ENCODE assay signal across 9 cellular contexts in genomic region chr5:1174122-1174936, GRCh38. TPM values are rescaled to one million over a fixed set of nuclear protein-coding genes. Genes with fewer than 3 reads are reported as not detected.
DNase-seq lines count a peak whose midpoint lies in the region; ATAC-seq and TF ChIP-seq lines count a peak whose summit lies in the region.
"Had no signal": no experiment of that assay in that cellular context is flagged by ENCODE, and none has a peak within 500 bp of the region (broad histone marks: within the 10 kb centered on the region; RNA-seq: fewer than 3 reads in every experiment).

No MANE protein-coding gene starts in this region.

- no peaks in the 10 kb centered on the region for H3K9me3 ChIP-seq in lung (ENCODE audit: control insufficient read depth in 2 of 2, insufficient read depth in 1 of 2, low read length in 1 of 2)

- peak; percentile 72 for TF ChIP-seq CTCF in GM06990 (IDR thresholded peaks at IDR 0.05; ENCODE audit: insufficient read depth, low read length, poor library complexity, severe bottlenecking)
- peak; percentile 92 for TF ChIP-seq CTCF in VCaP (conservative IDR thresholded peaks at IDR 0.05)
- TF ChIP-seq CTCF in dorsolateral prefrontal cortex (IDR thresholded peaks at IDR 0.05 in 54 of 56, conservative IDR thresholded peaks at IDR 0.05 in 2 of 56; ENCODE audit: low read depth in 1 of 56, partially characterized antibody in 56 of 56): peak; percentile 56 to 84 (median 73)
- TF ChIP-seq CTCF in lung (IDR thresholded peaks at IDR 0.05; ENCODE audit: control extremely low read depth, extremely low read depth): peak; percentile 74

- H3K36me3 ChIP-seq in GM06990 (ENCODE audit: control insufficient read depth, insufficient read depth, low read length) (no peaks in the 10 kb centered on the region), lung (ENCODE audit: control insufficient read depth in 2 of 2, insufficient read depth in 2 of 2, low read length in 2 of 2) (no peaks in the 10 kb centered on the region)

- intact Hi-C loops in dorsolateral prefrontal cortex (cut with DNase I): loop anchor here (5.0 kb wide), 3 partner anchors 68 to 252 kb away; no protein-coding TSS in a partner anchor

- no peaks in the 10 kb centered on the region; the same call in 1 of the 2 replicates for H3K27me3 ChIP-seq in GM06990 (replicated peaks; ENCODE audit: control insufficient read depth, insufficient read depth, low read length)
- H3K27me3 ChIP-seq in dorsolateral prefrontal cortex: peaks cover 0 to 6% (median 0%) of the 10 kb centered on the region in 45 donors
- no peaks in the 10 kb centered on the region for H3K27me3 ChIP-seq in lung (ENCODE audit: control insufficient read depth, insufficient read depth)

- 42 to 43% methylated on average over 27 of the region's 27 CpGs for WGBS in lung, 2 donors

- no peak overlapping the region for H3K27ac ChIP-seq in VCaP
- H3K27ac ChIP-seq in dorsolateral prefrontal cortex: no peak overlapping the region
- H3K27ac ChIP-seq in lung (ENCODE audit: low read depth in 1 of 2, low read length in 1 of 2): no peak overlapping the region

- DNase-seq in GM06990 (ENCODE audit: extremely low read depth, insufficient read length) (no peak), NCI-H1048 (lab: John Stamatoyannopoulos, UW) (peak; percentile 45), dorsolateral prefrontal cortex (peak in 9 of 10 donors; percentile 47 to 71 (median 53)), lung (ENCODE audit: low spot score) (peak; percentile 61), NCI-H2227 (lab: John Stamatoyannopoulos, UW; ENCODE audit: unreplicated experiment) (no peak)
- DNase-seq in stimulated activated naive CD8-positive, alpha-beta T cell treated with anti-CD3 and anti-CD28 coated beads, Interleukin-15, Interleukin-2, amounts not matched to agents 100 U/mL and 50 U/mL, for 24 hours: peak; percentile 70

- H3K4me1 ChIP-seq in lung (ENCODE audit: control insufficient read depth in 2 of 2, insufficient read depth in 2 of 2, low read length in 2 of 2): no peaks in the 10 kb centered on the region

- no peak overlapping the region for H3K4me3 ChIP-seq in GM06990 (replicated peaks; ENCODE audit: low read depth, low read length)
- H3K4me3 ChIP-seq in dorsolateral prefrontal cortex: no peak overlapping the region
- no peak overlapping the region for H3K4me3 ChIP-seq in lung

- ATAC-seq in lung (ENCODE audit: insufficient read depth, low FRiP score) (peak; percentile 66), GM21825 (IDR thresholded peaks at IDR 0.05; ENCODE audit: unreplicated experiment) (no peak)
- peak; percentile 24 for ATAC-seq in stimulated activated naive CD8-positive, alpha-beta T cell treated with anti-CD3 and anti-CD28 coated beads, Interleukin-15, Interleukin-2, amounts not matched to agents 100 U/mL and 50 U/mL, for 24 hours

RNA-seq across cellular contexts. Expression of gene SLC6A19, which starts 27.1 kb away (rescaled TPM):
- total RNA-seq in dorsolateral prefrontal cortex (under 1 TPM in 1 of 120 experiments, not detected in 119; 0.07 TPM), lung (under 1 TPM in 1 of 2 donors, not detected in 1; 0.06 TPM)
- polyA plus RNA-seq in lung: not detected
- total RNA-seq: urinary bladder had no signal
- polyA plus RNA-seq: urinary bladder had no signal

RNA-seq across cellular contexts. Expression of gene SLC6A18, which starts 50.9 kb away (rescaled TPM):
- total RNA-seq in dorsolateral prefrontal cortex (not detected), lung (not detected)
- polyA plus RNA-seq in lung: not detected
- total RNA-seq: urinary bladder had no signal
- polyA plus RNA-seq: urinary bladder had no signal

Comparison
In these comparisons a context has a peak if more than half of its experiments do, and no peak if none do; other contexts are left out.
1. DNase-seq: peak in NCI-H1048 (single experiment), dorsolateral prefrontal cortex (9 of 10), lung (single experiment) and stimulated activated naive CD8-positive, alpha-beta T cell treated with anti-CD3 and anti-CD28 coated beads, Interleukin-15, Interleukin-2, amounts not matched to agents 100 U/mL and 50 U/mL, for 24 hours (single experiment); none in GM06990 (single experiment) and NCI-H2227 (single experiment).
2. Peak in every context shown above with its lines, with median percentiles within 50 percentile points of each other: CTCF ChIP-seq.